In genomic region chr16:81514568-81515258, GRCh38 we compare ENCODE assay signal across 1 cellular context.
TF ChIP-seq lines count a peak whose summit lies in the region.

No MANE protein-coding gene starts in this region.

TF ChIP-seq in GM23338, 12 proteins besides CTCF, POLR2A, EP300 and RAD21:
- TF ChIP-seq, protein P1, sequence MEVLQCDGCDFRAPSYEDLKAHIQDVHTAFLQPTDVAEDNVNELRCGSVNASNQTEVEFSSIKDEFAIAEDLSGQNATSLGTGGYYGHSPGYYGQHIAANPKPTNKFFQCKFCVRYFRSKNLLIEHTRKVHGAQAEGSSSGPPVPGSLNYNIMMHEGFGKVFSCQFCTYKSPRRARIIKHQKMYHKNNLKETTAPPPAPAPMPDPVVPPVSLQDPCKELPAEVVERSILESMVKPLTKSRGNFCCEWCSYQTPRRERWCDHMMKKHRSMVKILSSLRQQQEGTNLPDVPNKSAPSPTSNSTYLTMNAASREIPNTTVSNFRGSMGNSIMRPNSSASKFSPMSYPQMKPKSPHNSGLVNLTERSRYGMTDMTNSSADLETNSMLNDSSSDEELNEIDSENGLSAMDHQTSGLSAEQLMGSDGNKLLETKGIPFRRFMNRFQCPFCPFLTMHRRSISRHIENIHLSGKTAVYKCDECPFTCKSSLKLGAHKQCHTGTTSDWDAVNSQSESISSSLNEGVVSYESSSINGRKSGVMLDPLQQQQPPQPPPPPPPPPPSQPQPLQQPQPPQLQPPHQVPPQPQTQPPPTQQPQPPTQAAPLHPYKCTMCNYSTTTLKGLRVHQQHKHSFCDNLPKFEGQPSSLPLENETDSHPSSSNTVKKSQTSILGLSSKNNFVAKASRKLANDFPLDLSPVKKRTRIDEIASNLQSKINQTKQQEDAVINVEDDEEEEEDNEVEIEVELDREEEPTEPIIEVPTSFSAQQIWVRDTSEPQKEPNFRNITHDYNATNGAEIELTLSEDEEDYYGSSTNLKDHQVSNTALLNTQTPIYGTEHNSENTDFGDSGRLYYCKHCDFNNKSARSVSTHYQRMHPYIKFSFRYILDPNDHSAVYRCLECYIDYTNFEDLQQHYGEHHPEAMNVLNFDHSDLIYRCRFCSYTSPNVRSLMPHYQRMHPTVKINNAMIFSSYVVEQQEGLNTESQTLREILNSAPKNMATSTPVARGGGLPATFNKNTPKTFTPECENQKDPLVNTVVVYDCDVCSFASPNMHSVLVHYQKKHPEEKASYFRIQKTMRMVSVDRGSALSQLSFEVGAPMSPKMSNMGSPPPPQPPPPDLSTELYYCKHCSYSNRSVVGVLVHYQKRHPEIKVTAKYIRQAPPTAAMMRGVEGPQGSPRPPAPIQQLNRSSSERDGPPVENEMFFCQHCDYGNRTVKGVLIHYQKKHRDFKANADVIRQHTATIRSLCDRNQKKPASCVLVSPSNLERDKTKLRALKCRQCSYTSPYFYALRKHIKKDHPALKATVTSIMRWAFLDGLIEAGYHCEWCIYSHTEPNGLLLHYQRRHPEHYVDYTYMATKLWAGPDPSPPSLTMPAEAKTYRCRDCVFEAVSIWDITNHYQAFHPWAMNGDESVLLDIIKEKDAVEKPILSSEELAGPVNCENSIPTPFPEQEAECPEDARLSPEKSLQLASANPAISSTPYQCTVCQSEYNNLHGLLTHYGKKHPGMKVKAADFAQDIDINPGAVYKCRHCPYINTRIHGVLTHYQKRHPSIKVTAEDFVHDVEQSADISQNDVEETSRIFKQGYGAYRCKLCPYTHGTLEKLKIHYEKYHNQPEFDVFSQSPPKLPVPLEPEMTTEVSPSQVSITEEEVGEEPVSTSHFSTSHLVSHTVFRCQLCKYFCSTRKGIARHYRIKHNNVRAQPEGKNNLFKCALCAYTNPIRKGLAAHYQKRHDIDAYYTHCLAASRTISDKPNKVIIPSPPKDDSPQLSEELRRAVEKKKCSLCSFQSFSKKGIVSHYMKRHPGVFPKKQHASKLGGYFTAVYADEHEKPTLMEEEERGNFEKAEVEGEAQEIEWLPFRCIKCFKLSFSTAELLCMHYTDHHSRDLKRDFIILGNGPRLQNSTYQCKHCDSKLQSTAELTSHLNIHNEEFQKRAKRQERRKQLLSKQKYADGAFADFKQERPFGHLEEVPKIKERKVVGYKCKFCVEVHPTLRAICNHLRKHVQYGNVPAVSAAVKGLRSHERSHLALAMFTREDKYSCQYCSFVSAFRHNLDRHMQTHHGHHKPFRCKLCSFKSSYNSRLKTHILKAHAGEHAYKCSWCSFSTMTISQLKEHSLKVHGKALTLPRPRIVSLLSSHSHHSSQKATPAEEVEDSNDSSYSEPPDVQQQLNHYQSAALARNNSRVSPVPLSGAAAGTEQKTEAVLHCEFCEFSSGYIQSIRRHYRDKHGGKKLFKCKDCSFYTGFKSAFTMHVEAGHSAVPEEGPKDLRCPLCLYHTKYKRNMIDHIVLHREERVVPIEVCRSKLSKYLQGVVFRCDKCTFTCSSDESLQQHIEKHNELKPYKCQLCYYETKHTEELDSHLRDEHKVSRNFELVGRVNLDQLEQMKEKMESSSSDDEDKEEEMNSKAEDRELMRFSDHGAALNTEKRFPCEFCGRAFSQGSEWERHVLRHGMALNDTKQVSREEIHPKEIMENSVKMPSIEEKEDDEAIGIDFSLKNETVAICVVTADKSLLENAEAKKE (CRISPR knock-in tag; IDR thresholded peaks at IDR 0.05): no peak
- TF ChIP-seq POLR2AphosphoS5 (IDR thresholded peaks at IDR 0.05; ENCODE audit: low read depth): no peak
- no peak for TF ChIP-seq ZNF331 (CRISPR knock-in tag; IDR thresholded peaks at IDR 0.05; ENCODE audit: low read depth)
- no peak for TF ChIP-seq JUNB (IDR thresholded peaks at IDR 0.05; ENCODE audit: unreplicated experiment)
- no peak for TF ChIP-seq EZH2phosphoT487 (IDR thresholded peaks at IDR 0.05; ENCODE audit: unreplicated experiment)
- TF ChIP-seq ETS1 (IDR thresholded peaks at IDR 0.05): no peak
- TF ChIP-seq, protein P2, sequence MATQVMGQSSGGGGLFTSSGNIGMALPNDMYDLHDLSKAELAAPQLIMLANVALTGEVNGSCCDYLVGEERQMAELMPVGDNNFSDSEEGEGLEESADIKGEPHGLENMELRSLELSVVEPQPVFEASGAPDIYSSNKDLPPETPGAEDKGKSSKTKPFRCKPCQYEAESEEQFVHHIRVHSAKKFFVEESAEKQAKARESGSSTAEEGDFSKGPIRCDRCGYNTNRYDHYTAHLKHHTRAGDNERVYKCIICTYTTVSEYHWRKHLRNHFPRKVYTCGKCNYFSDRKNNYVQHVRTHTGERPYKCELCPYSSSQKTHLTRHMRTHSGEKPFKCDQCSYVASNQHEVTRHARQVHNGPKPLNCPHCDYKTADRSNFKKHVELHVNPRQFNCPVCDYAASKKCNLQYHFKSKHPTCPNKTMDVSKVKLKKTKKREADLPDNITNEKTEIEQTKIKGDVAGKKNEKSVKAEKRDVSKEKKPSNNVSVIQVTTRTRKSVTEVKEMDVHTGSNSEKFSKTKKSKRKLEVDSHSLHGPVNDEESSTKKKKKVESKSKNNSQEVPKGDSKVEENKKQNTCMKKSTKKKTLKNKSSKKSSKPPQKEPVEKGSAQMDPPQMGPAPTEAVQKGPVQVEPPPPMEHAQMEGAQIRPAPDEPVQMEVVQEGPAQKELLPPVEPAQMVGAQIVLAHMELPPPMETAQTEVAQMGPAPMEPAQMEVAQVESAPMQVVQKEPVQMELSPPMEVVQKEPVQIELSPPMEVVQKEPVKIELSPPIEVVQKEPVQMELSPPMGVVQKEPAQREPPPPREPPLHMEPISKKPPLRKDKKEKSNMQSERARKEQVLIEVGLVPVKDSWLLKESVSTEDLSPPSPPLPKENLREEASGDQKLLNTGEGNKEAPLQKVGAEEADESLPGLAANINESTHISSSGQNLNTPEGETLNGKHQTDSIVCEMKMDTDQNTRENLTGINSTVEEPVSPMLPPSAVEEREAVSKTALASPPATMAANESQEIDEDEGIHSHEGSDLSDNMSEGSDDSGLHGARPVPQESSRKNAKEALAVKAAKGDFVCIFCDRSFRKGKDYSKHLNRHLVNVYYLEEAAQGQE (IDR thresholded peaks at IDR 0.05; ENCODE audit: unreplicated experiment): no peak
- TF ChIP-seq STAT1 (IDR thresholded peaks at IDR 0.05; ENCODE audit: unreplicated experiment): no peak
- no peak for TF ChIP-seq EZH2 (IDR thresholded peaks at IDR 0.05; ENCODE audit: low read depth, unreplicated experiment)
- TF ChIP-seq ZNF114 (CRISPR knock-in tag; IDR thresholded peaks at IDR 0.05): no peak
- TF ChIP-seq CREB1 (CRISPR knock-in tag; IDR thresholded peaks at IDR 0.05; ENCODE audit: low read depth): no peak
- TF ChIP-seq NANOG (IDR thresholded peaks at IDR 0.05; ENCODE audit: borderline replicate concordance): no peak
